10 cellular contexts compared by ENCODE assay signal in the genomic region with DNA sequence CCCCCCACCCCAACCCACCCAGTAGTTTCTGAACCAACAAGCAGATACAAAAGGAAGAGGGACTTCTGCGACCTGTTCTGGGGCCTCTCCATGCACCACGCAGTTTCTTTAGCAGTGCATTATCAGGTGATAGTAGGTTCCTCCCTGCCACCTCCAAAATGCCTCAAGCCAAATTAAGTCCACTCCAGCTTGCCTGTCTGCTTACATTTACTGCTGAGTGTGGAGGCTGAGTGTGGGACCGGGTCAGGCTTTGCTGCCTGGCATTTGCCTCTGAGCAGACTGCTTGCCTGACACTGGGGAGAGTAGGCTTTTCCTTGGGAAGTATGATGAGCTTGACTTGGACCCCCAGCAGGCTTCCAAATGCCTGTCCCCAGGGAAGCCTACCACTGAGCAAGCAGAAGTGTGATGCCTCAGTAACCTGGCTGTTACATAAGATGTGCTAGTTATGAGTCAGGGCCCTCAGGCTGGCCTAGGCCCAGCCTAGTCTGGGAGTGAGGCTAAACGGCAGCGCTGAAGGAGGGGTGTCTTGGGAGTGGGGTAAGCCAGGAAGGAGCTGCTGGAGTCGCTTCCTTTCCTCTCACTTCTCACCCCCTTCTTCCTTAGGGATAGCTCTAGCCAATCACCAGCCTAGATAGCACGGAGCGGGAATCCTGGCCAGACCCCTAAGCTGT. TPM values are rescaled to one million over a fixed set of nuclear protein-coding genes. Genes with fewer than 3 reads are reported as not detected.
DNase-seq lines count a peak whose midpoint lies in the region; ATAC-seq and TF ChIP-seq lines count a peak whose summit lies in the region.
"Had no signal": no experiment of that assay in that cellular context is flagged by ENCODE, and none has a peak within 500 bp of the region (broad histone marks: within the 10 kb centered on the region; RNA-seq: fewer than 3 reads in every experiment).

No MANE protein-coding gene starts in this region.

- H2BK120ac ChIP-seq in IMR-90 (ENCODE audit: low read depth, low read length) = no peak overlapping the region

- H2AK9ac ChIP-seq in IMR-90 (replicated peaks; ENCODE audit: low read depth, low read length, poor library complexity) = no peak overlapping the region

- no peaks in the 10 kb centered on the region for H3K79me1 ChIP-seq in IMR-90 (ENCODE audit: low read depth in 1 of 2, low read length in 2 of 2)

- no peak overlapping the region for H4K8ac ChIP-seq in IMR-90 (ENCODE audit: low read depth in 2 of 2, low read length in 2 of 2)

- no peak overlapping the region for H4K91ac ChIP-seq in IMR-90 (ENCODE audit: insufficient read depth, low read depth, low read length)

- DNase-seq in ELF-1 (ENCODE audit: low read depth, low spot score) (peak; percentile 56), IMR-90 (peak; percentile 21), esophagus muscularis mucosa (ENCODE audit: extremely low spot score) (no peak), hypothalamus (lab: John Stamatoyannopoulos, UW) (no peak), RPMI8226 (no peak), LoVo (ENCODE audit: low spot score) (no peak), progenitor cell of endocrine pancreas (ENCODE audit: low spot score, unreplicated experiment) (no peak)
- DNase-seq: NCI-H1694 had no signal

- CTCF ChIA-PET in IMR-90 (lab: Yijun Ruan, JAX) = interaction anchor here (1.1 kb wide), 1 partner anchor 9 kb away, joined by 3 read pairs; a partner anchor contains a TSS

- no peak overlapping the region for H3K27ac ChIP-seq in IMR-90 (ENCODE audit: insufficient read depth, low read length)
- H3K27ac ChIP-seq in esophagus muscularis mucosa (replicated peaks in 1 of 4) = peak overlapping the region; percentile 33 to 59 (median 56)

- dilution Hi-C loops in IMR-90 (cut with HindIII; ENCODE audit: low sequenced_read_pairs, unreplicated experiment) = no loop called here

- H3K27ac Mint-ChIP-seq in nephron (peak overlapping the region in 2 of 3 experiments; percentile 49 to 59), progenitor cell of endocrine pancreas (no peak overlapping the region)
- H3K27ac Mint-ChIP-seq: activated T-helper 1 cell treated with anti-CD3 and anti-CD28 coated beads, Interleukin-12 subunit alpha, Interleukin-12 subunit beta, Interleukin-2, Interleukin-4 antibody, amounts not matched to agents 30 ng/mL and 10 ng/mL and 1 ng/mL, durations not matched to agents 14 hours and 24 hours and 36 hours had no signal

- no peaks in the 10 kb centered on the region for H3K9me1 ChIP-seq in IMR-90 (ENCODE audit: insufficient read depth, low read length)

- H2AK5ac ChIP-seq in IMR-90 (ENCODE audit: low read depth, low read length) = no peak overlapping the region

- no peak overlapping the region for H3K4me2 ChIP-seq in IMR-90 (ENCODE audit: low read depth, low read length)

- H3K4me1 ChIP-seq in IMR-90 (ENCODE audit: control insufficient read depth, insufficient read depth, low read length) = no peaks in the 10 kb centered on the region
- peaks cover 0 to 46% (median 14%) of the 10 kb centered on the region in 4 donors for H3K4me1 ChIP-seq in esophagus muscularis mucosa

- TF ChIP-seq CTCF in IMR-90 (conservative IDR thresholded peaks at IDR 0.05; ENCODE audit: low read depth, low read length) (no peak), esophagus muscularis mucosa (IDR thresholded peaks at IDR 0.05) (no peak), nephron (IDR thresholded peaks at IDR 0.05; ENCODE audit: unreplicated experiment in 3 of 3) (no peak), progenitor cell of endocrine pancreas (IDR thresholded peaks at IDR 0.05; ENCODE audit: unreplicated experiment) (no peak)

- intact Hi-C loops in IMR-90 (cut with micrococcal nuclease) (no loop called here), esophagus muscularis mucosa (cut with DNase I) (no loop called here)

- no peak for TF ChIP-seq EP300 in esophagus muscularis mucosa (IDR thresholded peaks at IDR 0.05)

- no peak overlapping the region for H3K56ac ChIP-seq in IMR-90 (ENCODE audit: extremely low read depth, insufficient read depth, low read length)

- no peak for TF ChIP-seq RAD21 in IMR-90 (IDR thresholded peaks at IDR 0.05; ENCODE audit: low read length)

- no peak overlapping the region for H3K9ac ChIP-seq in IMR-90 (ENCODE audit: low read depth, low read length)

- TF ChIP-seq POLR2A in IMR-90 (IDR thresholded peaks at IDR 0.05; ENCODE audit: low read depth, low read length) (no peak), esophagus muscularis mucosa (IDR thresholded peaks at IDR 0.05; ENCODE audit: low read depth) (no peak)

- H3K4ac ChIP-seq in IMR-90 (ENCODE audit: low read depth, low read length) = no peak overlapping the region

- H3K4me3 Mint-ChIP-seq in nephron = no peak overlapping the region
- H3K4me3 Mint-ChIP-seq in progenitor cell of endocrine pancreas (ENCODE audit: low read depth) = no peak overlapping the region
- H3K4me3 Mint-ChIP-seq: activated T-helper 1 cell treated with anti-CD3 and anti-CD28 coated beads, Interleukin-12 subunit alpha, Interleukin-12 subunit beta, Interleukin-2, Interleukin-4 antibody, amounts not matched to agents 30 ng/mL and 10 ng/mL and 1 ng/mL, durations not matched to agents 14 hours and 24 hours and 36 hours had no signal

- H3K23ac ChIP-seq in IMR-90 (ENCODE audit: low read depth, low read length) = no peak overlapping the region

- H3K4me1 Mint-ChIP-seq in nephron = peaks cover 12% of the 10 kb centered on the region
- H3K4me1 Mint-ChIP-seq in progenitor cell of endocrine pancreas (ENCODE audit: low read depth) = peaks cover 7% of the 10 kb centered on the region

- no peak overlapping the region for H3K18ac ChIP-seq in IMR-90 (ENCODE audit: low read depth, low read length)

- H3K36me3 ChIP-seq in IMR-90 (ENCODE audit: control insufficient read depth, insufficient read depth, low read length) (no peaks in the 10 kb centered on the region), esophagus muscularis mucosa (peaks cover 0 to 3% (median 0%) of the 10 kb centered on the region in 4 donors)

- H3K9me3 Mint-ChIP-seq in nephron = no peaks in the 10 kb centered on the region
- peaks cover 3% of the 10 kb centered on the region for H3K9me3 Mint-ChIP-seq in progenitor cell of endocrine pancreas (ENCODE audit: low read depth)
- H3K9me3 Mint-ChIP-seq: activated T-helper 1 cell treated with anti-CD3 and anti-CD28 coated beads, Interleukin-12 subunit alpha, Interleukin-12 subunit beta, Interleukin-2, Interleukin-4 antibody, amounts not matched to agents 30 ng/mL and 10 ng/mL and 1 ng/mL, durations not matched to agents 14 hours and 24 hours and 36 hours had no signal

- H2BK5ac ChIP-seq in IMR-90 (ENCODE audit: low read depth, low read length, poor library complexity, severe bottlenecking) = no peak overlapping the region

- in situ Hi-C loops in IMR-90 (cut with MboI; ENCODE audit: low sequenced_read_pairs) = no loop called here

- H3K36me3 Mint-ChIP-seq in nephron (ENCODE audit: low read depth) = no peaks in the 10 kb centered on the region
- H3K36me3 Mint-ChIP-seq in progenitor cell of endocrine pancreas (ENCODE audit: insufficient read depth) = no peaks in the 10 kb centered on the region

- H2BK20ac ChIP-seq in IMR-90 (ENCODE audit: low read depth, low read length) = no peak overlapping the region

- ATAC-seq in IMR-90 (ENCODE audit: low read depth) = peak; percentile 60

- no peak overlapping the region for H3K14ac ChIP-seq in IMR-90 (replicated peaks; ENCODE audit: low read depth, low read length)

- H3K27me3 Mint-ChIP-seq in nephron (ENCODE audit: low read depth) (no peaks in the 10 kb centered on the region), progenitor cell of endocrine pancreas (peaks cover 14% of the 10 kb centered on the region)

- H3K27me3 ChIP-seq in IMR-90 (ENCODE audit: control insufficient read depth, insufficient read depth, low read length) = peaks cover 51% of the 10 kb centered on the region
- H3K27me3 ChIP-seq in esophagus muscularis mucosa = peaks cover 0 to 5% (median 0%) of the 10 kb centered on the region in 4 donors

- H3K4me3 ChIP-seq in IMR-90 (ENCODE audit: insufficient read depth, low read depth, low read length) = no peak overlapping the region
- H3K4me3 ChIP-seq in esophagus muscularis mucosa = no peak overlapping the region

- POLR2A ChIA-PET in IMR-90 (lab: Charles Lee; ENCODE audit: unreplicated experiment) = interaction anchor here (0.6 kb wide), 1 partner anchor 19 kb away, joined by 5 read pairs; no protein-coding TSS in a partner anchor

- H3K9me3 ChIP-seq in IMR-90 (ENCODE audit: control insufficient read depth, insufficient read depth, low read length) (no peaks in the 10 kb centered on the region), esophagus muscularis mucosa (no peaks in the 10 kb centered on the region)

- no peak overlapping the region for H2AFZ ChIP-seq in IMR-90 (replicated peaks; ENCODE audit: low read length, poor library complexity)

- peaks cover 3% of the 10 kb centered on the region; the same call in 1 of the 2 replicates for H4K20me1 ChIP-seq in IMR-90 (ENCODE audit: insufficient read depth, low read length)

- BruUV-seq in IMR-90 (replicated peaks; lab: Mats Ljungman, UMichigan) = no TSS peak

- H4K5ac ChIP-seq in IMR-90 (ENCODE audit: low read depth, low read length) = no peak overlapping the region

- WGBS in IMR-90 (ENCODE audit: extremely low coverage in 2 of 2, insufficient read length in 1 of 2), 2 experiments = 80% methylated on average over 1 of the region's 8 CpGs; no CpG with 5 or more reads in 1 of the 2 experiments
- 52% methylated on average over 8 of the region's 8 CpGs for WGBS in esophagus muscularis mucosa

- H2BK15ac ChIP-seq in IMR-90 (ENCODE audit: low read depth, low read length) = no peak overlapping the region

RNA-seq across cellular contexts. Expression of a gene that starts 9.0 kb away (rescaled TPM):
- total RNA-seq in IMR-90 (2012; rRNA removed) (9.9 and 13.1 TPM in 2 replicates), esophagus muscularis mucosa (1,000 to 10,000 TPM in 2 of 4 donors, 100 to 1,000 TPM in 2; 389 to 1,047 (median 786) TPM), progenitor cell of endocrine pancreas (39.6 and 41.4 TPM in 2 replicates)
- 14.0 and 14.5 TPM in 2 replicates for polyA plus RNA-seq in IMR-90 (2012; rRNA removed)
- 9.6 and 12.3 TPM in 2 replicates for polyA plus RNA-seq in IMR-90 (2012; cell fraction: cytosol; rRNA removed)
- polyA plus RNA-seq in IMR-90 (2012; cell fraction: nucleus; rRNA removed; ENCODE audit: low replicate concordance) = 42.4 and 69.0 TPM in 2 replicates

RNA-seq across cellular contexts. Expression of a gene that starts 10.9 kb away (rescaled TPM):
- not detected in 2 replicates for total RNA-seq in IMR-90 (2012; rRNA removed)
- not detected in 2 replicates for polyA plus RNA-seq in IMR-90 (2012; rRNA removed)
- not detected in 2 replicates for polyA plus RNA-seq in IMR-90 (2012; cell fraction: cytosol; rRNA removed)
- not detected in 2 replicates for polyA plus RNA-seq in IMR-90 (2012; cell fraction: nucleus; rRNA removed; ENCODE audit: low replicate concordance)
- not detected for total RNA-seq in esophagus muscularis mucosa
- not detected in 2 replicates for total RNA-seq in progenitor cell of endocrine pancreas
- total RNA-seq: activated T-helper 1 cell treated with anti-CD3 and anti-CD28 coated beads, Interleukin-12 subunit alpha, Interleukin-12 subunit beta, Interleukin-2, Interleukin-4 antibody, amounts not matched to agents 30 ng/mL and 10 ng/mL and 1 ng/mL, durations not matched to agents 14 hours and 24 hours and 36 hours had no signal

RNA-seq across cellular contexts. Expression of a gene that starts 59.1 kb away (rescaled TPM):
- total RNA-seq in IMR-90 (2012; rRNA removed) (3.3 and 4.7 TPM in 2 replicates), esophagus muscularis mucosa (10 to 100 TPM; 37.1 to 65.9 (median 52.4) TPM), progenitor cell of endocrine pancreas (5.9 and 6.2 TPM in 2 replicates)
- 0.90 and 1.1 TPM in 2 replicates for polyA plus RNA-seq in IMR-90 (2012; rRNA removed)
- 0.17 and 0.51 TPM in 2 replicates for polyA plus RNA-seq in IMR-90 (2012; cell fraction: cytosol; rRNA removed)
- 1.2 and 1.6 TPM in 2 replicates for polyA plus RNA-seq in IMR-90 (2012; cell fraction: nucleus; rRNA removed; ENCODE audit: low replicate concordance)

Comparison
In these comparisons a context has a peak if more than half of its experiments do, and no peak if none do; other contexts are left out.
1. DNase-seq: peak in ELF-1 (single experiment) and IMR-90 (single experiment); none in esophagus muscularis mucosa (single experiment), hypothalamus (0 of 51), RPMI8226 (single experiment), LoVo (single experiment) and progenitor cell of endocrine pancreas (single experiment).